8 cellular contexts compared by ENCODE assay signal in genomic region chr1:82775402-82776000, GRCh38.
DNase-seq lines count a peak whose midpoint lies in the region; ATAC-seq and TF ChIP-seq lines count a peak whose summit lies in the region.

No MANE protein-coding gene starts in this region.

- CTCF ChIA-PET in A673 (lab: Charles Lee), result no interaction called here

- no peak for TF ChIP-seq POLR2A in stomach (IDR thresholded peaks at IDR 0.05)

- no peak overlapping the region for H3K27ac Mint-ChIP-seq in GM23338
- H3K27ac Mint-ChIP-seq in mesothelial cell of epicardium, result no peak overlapping the region

- ATAC-seq in GM23338 (peak; percentile 93), psoas muscle (no peak)

- no peak overlapping the region for H3K4me2 ChIP-seq in GM23338

- POLR2A ChIA-PET in A673 (lab: Charles Lee; ENCODE audit: low non-redundant PET), result no interaction called here

- no peaks in the 10 kb centered on the region for H4K20me1 ChIP-seq in GM23338 (replicated peaks; ENCODE audit: insufficient read depth)

- no peak overlapping the region for H3K4me3 Mint-ChIP-seq in GM23338
- no peak overlapping the region for H3K4me3 Mint-ChIP-seq in mesothelial cell of epicardium

- H2AFZ ChIP-seq in GM23338, result no peak overlapping the region

- peaks cover 43% of the 10 kb centered on the region for H3K36me3 Mint-ChIP-seq in GM23338 (ENCODE audit: low read depth)
- no peaks in the 10 kb centered on the region for H3K36me3 Mint-ChIP-seq in mesothelial cell of epicardium

- H3K4me1 ChIP-seq in A673 (ENCODE audit: insufficient read depth, low read length, poor library complexity, severe bottlenecking), result no peaks in the 10 kb centered on the region
- H3K4me1 ChIP-seq in GM23338 (ENCODE audit: insufficient read depth), result no peaks in the 10 kb centered on the region
- no peaks in the 10 kb centered on the region for H3K4me1 ChIP-seq in psoas muscle
- H3K4me1 ChIP-seq in stomach, result no peaks in the 10 kb centered on the region

- TF ChIP-seq EP300 in stomach (IDR thresholded peaks at IDR 0.05), result no peak

- H3K27ac ChIP-seq in A673 (ENCODE audit: low read depth, low read length, poor library complexity, severe bottlenecking), result no peak overlapping the region
- H3K27ac ChIP-seq in GM23338 (ENCODE audit: low read depth), result no peak overlapping the region
- no peak overlapping the region for H3K27ac ChIP-seq in psoas muscle
- H3K27ac ChIP-seq in stomach, result no peak overlapping the region

- peak; percentile 83 for DNase-seq in A673 (ENCODE audit: low spot score)
- peak; percentile 93 for DNase-seq in GM23338 (ENCODE audit: low spot score)
- peak; percentile 27 for DNase-seq in SW480 (ENCODE audit: low spot score)
- peak; percentile 14 for DNase-seq in fibroblast of gingiva (ENCODE audit: low read depth)
- DNase-seq in psoas muscle, result peak in 1 of 2 donors; percentile 14
- no peak for DNase-seq in mesothelial cell of epicardium (ENCODE audit: low spot score in 2 of 2, unreplicated experiment in 2 of 2)
- DNase-seq in stomach, result no peak
- DNase-seq in NCI-H1694 (lab: John Stamatoyannopoulos, UW), result no peak

- intact Hi-C loops in A673 (cut with micrococcal nuclease; ENCODE audit: unreplicated experiment) (loop anchor here (5.0 to 10.0 kb wide), 2 partner anchors 809 to 1082 kb away; no protein-coding TSS in a partner anchor), psoas muscle (cut with DNase I) (no loop called here), stomach (cut with DNase I; ENCODE audit: low total_unique reads) (no loop called here)

- WGBS in psoas muscle, 3 donors, result 86 to 91% (median 90%) methylated on average over 12 of the region's 12 CpGs
- 82 to 88% (median 87%) methylated on average over 12 of the region's 12 CpGs for WGBS in stomach, 5 donors

- H3K9me3 Mint-ChIP-seq in GM23338, result peaks cover 10% of the 10 kb centered on the region
- peaks cover 5% of the 10 kb centered on the region for H3K9me3 Mint-ChIP-seq in mesothelial cell of epicardium

- peak; percentile 91 for TF ChIP-seq CTCF in A673 (conservative IDR thresholded peaks at IDR 0.05; ENCODE audit: low read depth, low read length)
- TF ChIP-seq CTCF in GM23338 (conservative IDR thresholded peaks at IDR 0.05; ENCODE audit: low read depth in 2 of 2), result peak; percentile 90 to 94
- TF ChIP-seq CTCF in psoas muscle (IDR thresholded peaks at IDR 0.05), result peak; percentile 14
- no peak for TF ChIP-seq CTCF in mesothelial cell of epicardium (IDR thresholded peaks at IDR 0.05; ENCODE audit: unreplicated experiment)
- peak in 1 of 7 experiments; percentile 22 for TF ChIP-seq CTCF in stomach (IDR thresholded peaks at IDR 0.05)

- H3K4me3 ChIP-seq in A673 (ENCODE audit: low read depth, low read length, poor library complexity, severe bottlenecking) (no peak overlapping the region), GM23338 (no peak overlapping the region), psoas muscle (no peak overlapping the region), stomach (no peak overlapping the region)

- H3F3A ChIP-seq in GM23338 (replicated peaks; ENCODE audit: low read depth), result no peaks in the 10 kb centered on the region

- H3K9me3 ChIP-seq in A673 (ENCODE audit: low read depth, low read length, poor library complexity, severe bottlenecking) (no peaks in the 10 kb centered on the region), psoas muscle (no peaks in the 10 kb centered on the region), stomach (no peaks in the 10 kb centered on the region)

- H3K4me1 Mint-ChIP-seq in GM23338 (peaks cover 9% of the 10 kb centered on the region; the same call in 2 of the 3 replicates), mesothelial cell of epicardium (peaks cover 6% of the 10 kb centered on the region)

- peaks cover 4% of the 10 kb centered on the region for H3K27me3 Mint-ChIP-seq in GM23338 (ENCODE audit: insufficient read depth, low read depth, poor library complexity)
- H3K27me3 Mint-ChIP-seq in mesothelial cell of epicardium (ENCODE audit: low read depth), result no peaks in the 10 kb centered on the region

- H3K27me3 ChIP-seq in A673 (replicated peaks; ENCODE audit: insufficient read depth, low read depth, low read length, poor library complexity), result peaks cover 24% of the 10 kb centered on the region
- no peaks in the 10 kb centered on the region for H3K27me3 ChIP-seq in GM23338 (ENCODE audit: insufficient read depth)
- no peaks in the 10 kb centered on the region for H3K27me3 ChIP-seq in psoas muscle (ENCODE audit: insufficient read depth in 3 of 3, low read length in 2 of 3)
- H3K27me3 ChIP-seq in stomach, result no peaks in the 10 kb centered on the region

- no TSS peak for BruUV-seq in A673 (replicated peaks; lab: Mats Ljungman, UMichigan)

- H3K36me3 ChIP-seq in A673 (ENCODE audit: insufficient read depth, low read length, poor library complexity, severe bottlenecking) (no peaks in the 10 kb centered on the region), GM23338 (ENCODE audit: insufficient read depth) (no peaks in the 10 kb centered on the region), psoas muscle (ENCODE audit: insufficient read depth in 1 of 2, low read depth in 1 of 2) (no peaks in the 10 kb centered on the region), stomach (no peaks in the 10 kb centered on the region)

- peaks cover 8% of the 10 kb centered on the region for H3K9me2 ChIP-seq in GM23338 (ENCODE audit: insufficient read depth)

- H3K79me2 ChIP-seq in GM23338 (replicated peaks; ENCODE audit: insufficient read depth), result no peaks in the 10 kb centered on the region

TF ChIP-seq in GM23338, 12 proteins besides CTCF, POLR2A, EP300 and RAD21 (continues in another document):
- TF ChIP-seq EZH2phosphoT487 (IDR thresholded peaks at IDR 0.05; ENCODE audit: unreplicated experiment) (no peak), STAT1 (IDR thresholded peaks at IDR 0.05; ENCODE audit: unreplicated experiment) (no peak), ZNF331 (CRISPR knock-in tag; IDR thresholded peaks at IDR 0.05; ENCODE audit: low read depth) (no peak), ZNF114 (CRISPR knock-in tag; IDR thresholded peaks at IDR 0.05) (no peak), NANOG (IDR thresholded peaks at IDR 0.05; ENCODE audit: borderline replicate concordance) (no peak), EZH2 (IDR thresholded peaks at IDR 0.05; ENCODE audit: low read depth, unreplicated experiment) (no peak), JUNB (IDR thresholded peaks at IDR 0.05; ENCODE audit: unreplicated experiment) (no peak)
- TF ChIP-seq, protein P1, sequence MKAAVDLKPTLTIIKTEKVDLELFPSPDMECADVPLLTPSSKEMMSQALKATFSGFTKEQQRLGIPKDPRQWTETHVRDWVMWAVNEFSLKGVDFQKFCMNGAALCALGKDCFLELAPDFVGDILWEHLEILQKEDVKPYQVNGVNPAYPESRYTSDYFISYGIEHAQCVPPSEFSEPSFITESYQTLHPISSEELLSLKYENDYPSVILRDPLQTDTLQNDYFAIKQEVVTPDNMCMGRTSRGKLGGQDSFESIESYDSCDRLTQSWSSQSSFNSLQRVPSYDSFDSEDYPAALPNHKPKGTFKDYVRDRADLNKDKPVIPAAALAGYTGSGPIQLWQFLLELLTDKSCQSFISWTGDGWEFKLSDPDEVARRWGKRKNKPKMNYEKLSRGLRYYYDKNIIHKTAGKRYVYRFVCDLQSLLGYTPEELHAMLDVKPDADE (IDR thresholded peaks at IDR 0.05), result no peak

Comparison
In these comparisons a context has a peak if more than half of its experiments do, and no peak if none do; other contexts are left out.
1. DNase-seq: peak in A673 (single experiment), GM23338 (single experiment), SW480 (single experiment) and fibroblast of gingiva (single experiment); none in mesothelial cell of epicardium (0 of 2), stomach (single experiment) and NCI-H1694 (single experiment).